24 cellular contexts compared by ENCODE assay signal in the genomic region with DNA sequence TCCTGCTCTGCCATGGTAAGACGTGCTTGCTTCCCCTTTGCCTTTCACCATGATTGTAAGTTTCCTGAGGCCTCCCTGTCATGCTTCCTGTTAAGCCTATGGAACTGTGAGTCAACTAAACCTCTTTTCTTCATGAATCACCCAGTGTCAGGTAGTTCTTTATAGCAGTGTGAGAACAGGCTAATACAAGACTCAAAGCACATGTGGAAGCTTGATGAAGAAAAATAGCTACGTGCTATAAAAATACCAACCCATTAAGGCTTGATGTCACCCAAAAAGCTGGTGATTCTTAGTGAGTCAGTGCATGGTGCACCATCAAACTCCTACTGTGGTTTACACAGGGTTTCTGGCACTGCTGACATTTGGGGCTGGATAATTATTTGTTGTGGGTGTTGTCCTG.
"Had no signal": no experiment of that assay in that cellular context is flagged by ENCODE, and none has a peak within 500 bp of the region (broad histone marks: within the 10 kb centered on the region; RNA-seq: fewer than 3 reads in every experiment).

No MANE protein-coding gene starts in this region.

- H3K4me3 ChIP-seq: left ventricle myocardium inferior, lung, mucosa of descending colon, ovary, right atrium auricular region, right lobe of liver, smooth muscle cell, transverse colon, upper lobe of left lung, vagina had no signal

- ATAC-seq: mucosa of descending colon; naive thymus-derived CD4-positive, alpha-beta T cell; natural killer cell treated with Interleukin-12 subunit alpha and Interleukin-12 subunit beta and Interleukin-15 and Interleukin-18, amount 100 ng/mL, for 72 hours; right lobe of liver; stimulated activated memory B cell treated with anti-CD40 and anti-IgM and Interleukin-4, amounts not matched to agents 10 μg/mL and 1 μg/mL and 100 μg/mL, for 72 hours; stimulated activated naive CD8-positive, alpha-beta T cell treated with anti-CD3 and anti-CD28 coated beads, Interleukin-15, amount 100 ng/mL, for 72 hours had no signal

- H3K27ac ChIP-seq: left ventricle myocardium inferior, ovary, right atrium auricular region, right lobe of liver, transverse colon, upper lobe of left lung, vagina had no signal

- H3K36me3 ChIP-seq: left ventricle myocardium inferior, ovary, right atrium auricular region, right lobe of liver, transverse colon, upper lobe of left lung, vagina had no signal

- DNase-seq: islet precursor cell; left ventricle myocardium inferior; midbrain; mucosa of descending colon; naive thymus-derived CD4-positive, alpha-beta T cell; ovary; right lobe of liver; stimulated activated CD4-positive, alpha-beta T cell treated with anti-CD3 and anti-CD28 coated beads, Interleukin-1b, Interleukin-23, amount 100 ng/mL, for 48 hours; stimulated activated CD4-positive, alpha-beta T cell treated with anti-CD3 and anti-CD28 coated beads, Interleukin-2, amount 100 ng/mL, for 48 hours; stimulated activated CD4-positive, alpha-beta T cell treated with anti-CD3 and anti-CD28 coated beads, Interleukin-4, amount 100 ng/mL, for 4 hours; stimulated activated CD8-positive, alpha-beta memory T cell treated with anti-CD3 and anti-CD28 coated beads, Interleukin-4, amount 100 ng/mL, for 48 hours; stimulated activated naive CD4-positive, alpha-beta T cell treated with Interleukin-2 at 50 U/mL for 16 hours; stimulated activated naive CD8-positive, alpha-beta T cell treated with anti-CD3 and anti-CD28 coated beads, Interleukin-15, amount 100 ng/mL, for 72 hours; substantia nigra; transverse colon; upper lobe of left lung had no signal

- H3K4me1 Mint-ChIP-seq: memory B cell; stimulated activated memory B cell treated with anti-CD40 and anti-IgM and Interleukin-4, amounts not matched to agents 10 μg/mL and 1 μg/mL and 100 μg/mL, for 72 hours had no signal

- H3K4me3 Mint-ChIP-seq: memory B cell; naive thymus-derived CD4-positive, alpha-beta T cell; natural killer cell treated with Interleukin-12 subunit alpha and Interleukin-12 subunit beta and Interleukin-15 and Interleukin-18, amount 100 ng/mL, for 72 hours; stimulated activated memory B cell treated with anti-CD40 and anti-IgM and Interleukin-4, amounts not matched to agents 10 μg/mL and 1 μg/mL and 100 μg/mL, for 72 hours; stimulated activated naive CD8-positive, alpha-beta T cell treated with anti-CD3 and anti-CD28 coated beads, Interleukin-15, amount 100 ng/mL, for 72 hours had no signal

- H3K27me3 ChIP-seq: ovary, right atrium auricular region, right lobe of liver, transverse colon, upper lobe of left lung, vagina had no signal

- H3K27me3 Mint-ChIP-seq: natural killer cell treated with Interleukin-12 subunit alpha and Interleukin-12 subunit beta and Interleukin-15 and Interleukin-18, amount 100 ng/mL, for 72 hours; stimulated activated memory B cell treated with anti-CD40 and anti-IgM and Interleukin-4, amounts not matched to agents 10 μg/mL and 1 μg/mL and 100 μg/mL, for 72 hours had no signal

- H3K9me3 ChIP-seq: left ventricle myocardium inferior, mucosa of descending colon, ovary, right atrium auricular region, right lobe of liver, transverse colon, upper lobe of left lung, vagina had no signal

- H3K4me1 ChIP-seq: right lobe of liver, transverse colon, vagina had no signal

- H3K27ac Mint-ChIP-seq: memory B cell; naive thymus-derived CD4-positive, alpha-beta T cell; natural killer cell treated with Interleukin-12 subunit alpha and Interleukin-12 subunit beta and Interleukin-15 and Interleukin-18, amount 100 ng/mL, for 72 hours; progenitor cell of endocrine pancreas; stimulated activated memory B cell treated with anti-CD40 and anti-IgM and Interleukin-4, amounts not matched to agents 10 μg/mL and 1 μg/mL and 100 μg/mL, for 72 hours; stimulated activated naive CD8-positive, alpha-beta T cell treated with anti-CD3 and anti-CD28 coated beads, Interleukin-15, amount 100 ng/mL, for 72 hours had no signal

- H3K36me3 Mint-ChIP-seq: memory B cell; stimulated activated memory B cell treated with anti-CD40 and anti-IgM and Interleukin-4, amounts not matched to agents 10 μg/mL and 1 μg/mL and 100 μg/mL, for 72 hours had no signal

- H3K9me3 Mint-ChIP-seq: memory B cell; natural killer cell treated with Interleukin-12 subunit alpha and Interleukin-12 subunit beta and Interleukin-15 and Interleukin-18, amount 100 ng/mL, for 72 hours; stimulated activated memory B cell treated with anti-CD40 and anti-IgM and Interleukin-4, amounts not matched to agents 10 μg/mL and 1 μg/mL and 100 μg/mL, for 72 hours had no signal

- H3K4me2 ChIP-seq: smooth muscle cell had no signal
